In the genomic region with DNA sequence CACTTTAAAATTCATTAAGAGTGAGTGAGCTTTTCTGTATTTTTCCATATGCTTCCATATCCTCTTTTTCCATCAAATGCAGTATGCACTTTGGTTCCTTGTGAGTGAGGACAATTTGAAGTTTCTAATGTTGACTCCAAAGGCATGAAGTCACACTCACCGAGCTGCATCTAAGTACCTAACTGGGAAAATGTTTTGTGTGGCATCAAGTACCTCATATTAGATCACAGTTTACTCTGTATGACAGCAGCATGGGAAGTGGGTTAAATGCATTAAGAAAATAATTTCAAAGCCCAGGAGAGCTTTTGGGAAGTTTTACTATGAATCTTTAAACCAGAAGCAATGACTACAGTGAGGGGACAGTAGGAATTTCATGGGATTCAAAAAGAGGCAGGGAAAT, we compare ENCODE assay signal across 18 cellular contexts.
DNase-seq lines count a peak whose midpoint lies in the region; ATAC-seq, FAIRE-seq and TF ChIP-seq lines count a peak whose summit lies in the region.
"Had no signal": no experiment of that assay in that cellular context is flagged by ENCODE, and none has a peak within 500 bp of the region (broad histone marks: within the 10 kb centered on the region; RNA-seq: fewer than 3 reads in every experiment).

No MANE protein-coding gene starts in this region.

- ATAC-seq in HG03045 (IDR thresholded peaks at IDR 0.05; ENCODE audit: unreplicated experiment) (no peak), left cardiac atrium (no peak)
- ATAC-seq: PC-3 had no signal

- intact Hi-C loops in PC-9 (cut with micrococcal nuclease; ENCODE audit: unreplicated experiment): no loop called here
- intact Hi-C loops in left cardiac atrium (cut with DNase I): no loop called here

- POLR2A ChIA-PET in PC-9 (lab: Charles Lee; ENCODE audit: unreplicated experiment): no interaction called here

- TF ChIP-seq CTCF in PC-9 (conservative IDR thresholded peaks at IDR 0.05): no peak

- H3K4me3 ChIP-seq in PC-9: no peak overlapping the region
- H3K4me3 ChIP-seq: HAP-1, SJCRH30 had no signal

- H3K79me2 ChIP-seq in PC-9 (ENCODE audit: low read depth): peaks cover 100% of the 10 kb centered on the region

- CTCF ChIA-PET in PC-9 (lab: Charles Lee): no interaction called here

- no peak overlapping the region for H3K4me2 ChIP-seq in PC-9

- H2AFZ ChIP-seq in PC-9: no peak overlapping the region

- peaks cover 51% of the 10 kb centered on the region for H3K4me1 ChIP-seq in PC-9 (replicated peaks; ENCODE audit: insufficient read depth)

- H3K27ac ChIP-seq in PC-9: 0 out of 2 replicates have a peak overlapping the region, but pooled peaks have one; percentile 7
- H3K27ac ChIP-seq: SJCRH30 had no signal

- no peaks in the 10 kb centered on the region for H3K27me3 ChIP-seq in PC-9 (ENCODE audit: insufficient read depth, low read depth)
- H3K27me3 ChIP-seq: SJCRH30 had no signal

- DNase-seq in GM19239 (ENCODE audit: insufficient read length, low spot score): no peak
- DNase-seq in PC-9: no peak
- peak; percentile 23 for DNase-seq in kidney glomerular epithelial cell (lab: John Stamatoyannopoulos, UW)
- DNase-seq in renal cortical epithelial cell (ENCODE audit: low read depth): peak; percentile 61
- no peak for DNase-seq in GOT3 (lab: John Stamatoyannopoulos, UW)
- no peak for DNase-seq in left cardiac atrium
- DNase-seq: AML-193; NCI-H1092 treated with DMSO at 0.1 percent for 48 hours; NCI-H1694; NCI-H2081 treated with DMSO at 0.1 percent for 48 hours; NCI-H510A; NCI-H748 treated with DMSO at 0.1 percent for 48 hours; NK-92 treated with Interleukin-12 subunit alpha and Interleukin-12 subunit beta, amount 100 ng/mL, for 24 hours; PC-3; SJCRH30 had no signal

- no peaks in the 10 kb centered on the region for H4K20me1 ChIP-seq in PC-9 (ENCODE audit: insufficient read depth)

- peak; percentile 71 for FAIRE-seq in GM19239 (lab: Jason Lieb, UNC)
- FAIRE-seq: HTR-8/SVneo had no signal

- H3K9me3 ChIP-seq in PC-9 (ENCODE audit: insufficient read depth, low read depth): no peaks in the 10 kb centered on the region; the same call in 1 of the 2 replicates
- H3K9me3 ChIP-seq: HAP-1 had no signal

- H3F3A ChIP-seq in PC-9 (ENCODE audit: insufficient read depth, low read depth): peaks cover 23% of the 10 kb centered on the region

- no peaks in the 10 kb centered on the region for H3K9me2 ChIP-seq in PC-9 (ENCODE audit: insufficient read depth)

- no TSS peak for BruUV-seq in PC-9 (replicated peaks; lab: Mats Ljungman, UMichigan)

- H3K36me3 ChIP-seq in PC-9 (ENCODE audit: low read depth): 0 out of 2 replicates have a peak, but pooled peaks cover 4% of the 10 kb centered on the region
- H3K36me3 ChIP-seq: HAP-1, SJCRH30 had no signal

Comparison
In these comparisons a context has a peak if more than half of its experiments do, and no peak if none do; other contexts are left out.
1. DNase-seq: peak in kidney glomerular epithelial cell (single experiment) and renal cortical epithelial cell (single experiment); none in GM19239 (single experiment), PC-9 (0 of 2), GOT3 (single experiment) and left cardiac atrium (single experiment).